In the genomic region with DNA sequence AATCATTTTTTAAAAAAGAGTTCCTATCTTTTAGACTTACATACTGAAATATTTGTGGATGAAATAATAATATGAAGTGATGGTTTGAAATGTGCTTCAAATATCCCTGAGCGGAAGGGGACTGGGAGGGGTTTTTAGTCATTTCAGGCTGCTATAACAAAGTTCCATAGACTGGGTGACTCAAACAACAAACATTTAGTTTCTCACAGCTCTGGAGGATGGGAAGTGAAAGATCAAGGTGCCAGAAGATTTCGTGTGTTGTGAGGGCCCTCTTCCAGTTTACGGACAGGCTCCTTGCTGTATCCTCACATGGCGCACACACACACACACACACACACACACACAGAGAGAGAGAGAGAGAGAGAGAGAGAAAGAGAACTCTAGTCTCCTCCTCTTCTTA, we compare ENCODE assay signal across 13 cellular contexts. TPM values are rescaled to one million over a fixed set of nuclear protein-coding genes. Genes with fewer than 3 reads are reported as not detected.
DNase-seq lines count a peak whose midpoint lies in the region; ATAC-seq, FAIRE-seq and TF ChIP-seq lines count a peak whose summit lies in the region.
"Had no signal": no experiment of that assay in that cellular context is flagged by ENCODE, and none has a peak within 500 bp of the region (broad histone marks: within the 10 kb centered on the region; RNA-seq: fewer than 3 reads in every experiment).

No MANE protein-coding gene starts in this region.

- WGBS in mesodermal cell (ENCODE audit: insufficient coverage in 2 of 2), 2 experiments, result no CpG with 5 or more reads among the region's 4 CpGs

- H3K36me3 ChIP-seq in bronchial epithelial cell (ENCODE audit: control insufficient read depth, insufficient read depth, low read length) (no peaks in the 10 kb centered on the region), mesodermal cell (ENCODE audit: control insufficient read depth, insufficient read depth, low read length) (no peaks in the 10 kb centered on the region)

- no peak for ATAC-seq in HG03469 (IDR thresholded peaks at IDR 0.05; ENCODE audit: unreplicated experiment)
- ATAC-seq: stimulated activated effector memory CD8-positive, alpha-beta T cell treated with anti-CD3 and anti-CD28 coated beads, Interleukin-12 subunit alpha, Interleukin-12 subunit beta, amount 100 ng/mL, for 72 hours had no signal

- TF ChIP-seq CTCF in AG09319 (IDR thresholded peaks at IDR 0.05; ENCODE audit: low read depth, low read length) (no peak), bronchial epithelial cell (IDR thresholded peaks at IDR 0.05; ENCODE audit: insufficient read depth, low read length, severe bottlenecking) (no peak)

- peak overlapping the region; percentile 85 for H3K27ac ChIP-seq in mesodermal cell (ENCODE audit: low read depth, low read length, severe bottlenecking)

- H3K9me3 ChIP-seq in mesodermal cell (ENCODE audit: control insufficient read depth, low read length), result peaks cover 17% of the 10 kb centered on the region

- no peak for FAIRE-seq in bronchial epithelial cell (lab: Jason Lieb, UNC)
- FAIRE-seq: islet of Langerhans had no signal

- DNase-seq in AG09319 (ENCODE audit: extremely low read depth, low read depth), result peak; percentile 0
- DNase-seq in LHCN-M2 (ENCODE audit: low read depth), result peak; percentile 89
- DNase-seq in bronchial epithelial cell (ENCODE audit: low read depth), result peak; percentile 80
- no peak for DNase-seq in midbrain (lab: John Stamatoyannopoulos, UW)
- no peak for DNase-seq in NCI-H2227 (lab: John Stamatoyannopoulos, UW; ENCODE audit: unreplicated experiment)
- DNase-seq in Kasumi-1 (lab: John Stamatoyannopoulos, UW), result no peak
- DNase-seq: activated CD4-positive, alpha-beta T cell treated with anti-CD3 and anti-CD28 coated beads, Interleukin-2, amount 50 U/mL, for 48 hours; Karpas-422; NCI-H526 had no signal

- H3K27me3 ChIP-seq in bronchial epithelial cell (ENCODE audit: control insufficient read depth, insufficient read depth, low read length), result no peaks in the 10 kb centered on the region

- H3K4me3 ChIP-seq in bronchial epithelial cell (ENCODE audit: low read depth, low read length) (no peak overlapping the region), mesodermal cell (ENCODE audit: extremely low read depth, insufficient read depth, low read length, poor library complexity, severe bottlenecking) (no peak overlapping the region)

- H3K4me1 ChIP-seq in mesodermal cell (ENCODE audit: control insufficient read depth, insufficient read depth, low read length, poor library complexity, severe bottlenecking), result peaks cover 4% of the 10 kb centered on the region

RNA-seq across cellular contexts. Expression of gene TEX10, which starts 27.1 kb away (rescaled TPM):
- total RNA-seq in LHCN-M2 (2014; rRNA removed) (47.5 and 48.7 TPM in 2 replicates), bronchial epithelial cell (22.9 and 30.0 TPM in 2 replicates)
- polyA plus RNA-seq in LHCN-M2 (2012), result 16.0 TPM
- 31.7 TPM for polyA plus RNA-seq in mesodermal cell (2013, experiment 1 of 2)
- polyA plus RNA-seq in mesodermal cell (2013, experiment 2 of 2), result 31.0 TPM

RNA-seq across cellular contexts. Expression of gene MSANTD3, which starts 47.1 kb away (rescaled TPM):
- total RNA-seq in LHCN-M2 (2014; rRNA removed) (84.2 and 91.1 TPM in 2 replicates), bronchial epithelial cell (37.1 and 38.7 TPM in 2 replicates)
- 49.7 TPM for polyA plus RNA-seq in LHCN-M2 (2012)
- 37.9 TPM for polyA plus RNA-seq in mesodermal cell (2013, experiment 1 of 2)
- 36.4 TPM for polyA plus RNA-seq in mesodermal cell (2013, experiment 2 of 2)

Comparison
In these comparisons a context has a peak if more than half of its experiments do, and no peak if none do; other contexts are left out.
1. DNase-seq: peak in AG09319 (single experiment), LHCN-M2 (single experiment) and bronchial epithelial cell (single experiment); none in midbrain (single experiment), NCI-H2227 (single experiment) and Kasumi-1 (0 of 2).